28 cellular contexts compared by ENCODE assay signal in genomic region chr2:26479971-26480750, GRCh38. TPM values are rescaled to one million over a fixed set of nuclear protein-coding genes. Genes with fewer than 3 reads are reported as not detected.
"Had no signal": no experiment of that assay in that cellular context is flagged by ENCODE, and none has a peak within 500 bp of the region (broad histone marks: within the 10 kb centered on the region; RNA-seq: fewer than 3 reads in every experiment).

No MANE protein-coding gene starts in this region.

- H3K27ac ChIP-seq: ascending aorta, breast epithelium, KMS-11, SJSA1 had no signal

- ATAC-seq: activated CD8-positive, alpha-beta T cell treated with anti-CD3 and anti-CD28 coated beads for 36 hours had no signal

- H3K4me3 ChIP-seq: ascending aorta, breast epithelium, SJSA1 had no signal

- H3K27me3 ChIP-seq: ascending aorta, breast epithelium, SJSA1 had no signal

- FAIRE-seq: TTC549 had no signal

- H3K4me2 ChIP-seq: KMS-11, SK-N-SH had no signal

- H3K9me3 ChIP-seq: ascending aorta, breast epithelium, SJSA1, SK-N-SH had no signal

- DNase-seq: activated CD4-positive, alpha-beta T cell treated with anti-CD3 and anti-CD28 coated beads, Interleukin-2, amount 10 ng/mL, durations not matched to agents 24 days and 14 days; activated CD4-positive, alpha-beta T cell treated with anti-CD3 and anti-CD28 coated beads, Interleukin-2, amount 50 U/mL, for 4 hours; activated CD8-positive, alpha-beta T cell treated with anti-CD3 and anti-CD28 coated beads for 36 hours; activated gamma-delta T cell; activated naive CD4-positive, alpha-beta T cell treated with Interleukin-2 at 50 U/mL for 16 hours; activated naive CD8-positive, alpha-beta T cell treated with anti-CD3 and anti-CD28 coated beads, Interleukin-2, amount 10 ng/mL, durations not matched to agents 7 days and 5 days; activated T-cell treated with anti-CD3 and anti-CD28 coated beads, Interleukin-2, amount 50 U/mL, for 1 hour; amygdala; cerebellar nuclear complex; MM.1S; MV-4-11; NCI-H1092; NCI-H1436 treated with DMSO at 0.1 percent for 48 hours; NCI-H1694 treated with DMSO at 0.1 percent for 48 hours; NCI-H2029; NCI-H345; NCI-H524 treated with DMSO at 0.1 percent for 48 hours; NCI-H748 treated with DMSO at 0.1 percent for 48 hours; NK-92 treated with Interleukin-12 subunit alpha and Interleukin-12 subunit beta, amount 100 ng/mL, for 24 hours; OCI-M1; SHP77 treated with DMSO at 0.1 percent for 48 hours; SK-N-SH had no signal

- H3K4me1 ChIP-seq: ascending aorta, breast epithelium, SJSA1 had no signal

- H3K9ac ChIP-seq: KMS-11, SK-N-SH had no signal

- H3K36me3 ChIP-seq: ascending aorta, breast epithelium, SJSA1 had no signal

RNA-seq across cellular contexts. Expression of gene OTOF, which starts 2.2 kb away (rescaled TPM):
- total RNA-seq: ascending aorta, NCI-H460, SJSA1 had no signal
- polyA plus RNA-seq: SK-N-SH had no signal
